Comparison of ENCODE assay signal across 9 cellular contexts in the genomic region with DNA sequence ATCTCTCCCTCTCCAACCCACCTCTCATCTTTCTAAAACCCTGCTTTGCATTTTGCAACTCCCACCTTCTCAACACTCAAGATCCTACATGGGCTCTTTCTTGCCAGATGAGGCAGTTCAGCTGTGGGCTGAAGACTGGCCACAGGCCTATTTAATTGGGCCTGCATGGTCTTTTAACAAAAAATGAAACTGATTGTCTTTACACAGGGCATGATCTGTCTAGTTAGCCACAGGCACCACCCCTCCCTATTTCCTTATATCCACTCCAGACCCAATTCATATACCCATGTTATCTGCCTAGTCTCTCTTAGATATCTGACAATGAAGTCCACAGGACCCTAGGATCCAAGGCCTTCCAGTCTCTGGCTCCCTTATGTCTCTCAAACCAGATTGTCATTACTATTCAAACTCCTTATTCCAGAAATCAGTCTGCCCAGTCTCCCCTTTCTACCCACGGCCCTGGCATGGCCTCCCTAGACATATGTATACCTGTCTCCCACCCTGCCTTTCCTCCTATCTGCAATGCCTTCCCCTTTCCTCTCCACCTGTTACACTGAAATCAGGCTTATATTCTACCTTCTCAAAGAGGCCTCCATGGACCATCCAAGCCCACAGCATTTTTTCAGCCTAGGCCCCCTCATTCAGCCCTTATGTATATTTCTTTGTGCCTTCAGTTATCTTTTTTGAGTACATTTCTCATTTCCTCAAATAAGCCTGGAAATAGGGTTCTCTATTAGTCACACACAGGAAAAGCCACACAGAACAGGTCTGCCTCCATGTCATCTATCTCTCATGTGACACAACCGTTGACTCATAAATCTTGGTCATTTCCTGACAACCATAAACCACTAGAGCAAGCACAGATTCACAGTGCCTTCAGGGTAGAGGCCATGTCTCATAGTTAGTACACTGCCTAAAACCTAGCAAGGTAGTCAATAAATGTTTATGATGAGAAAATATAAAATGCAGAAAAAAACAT. TPM values are rescaled to one million over a fixed set of nuclear protein-coding genes. Genes with fewer than 3 reads are reported as not detected.
DNase-seq lines count a peak whose midpoint lies in the region; ATAC-seq, FAIRE-seq and TF ChIP-seq lines count a peak whose summit lies in the region.
"Had no signal": no experiment of that assay in that cellular context is flagged by ENCODE, and none has a peak within 500 bp of the region (broad histone marks: within the 10 kb centered on the region; RNA-seq: fewer than 3 reads in every experiment).

No MANE protein-coding gene starts in this region.

- H3K27ac ChIP-seq in A549 (no peak overlapping the region), OCI-LY7 (ENCODE audit: low read depth, low read length, poor library complexity, severe bottlenecking) (no peak overlapping the region), mammary epithelial cell (ENCODE audit: insufficient read depth, low read depth, low read length) (peak overlapping the region; percentile 89)

- H3K9ac ChIP-seq in mammary epithelial cell (ENCODE audit: insufficient read depth, low read length): peak overlapping the region; percentile 31

- H3K4me2 ChIP-seq in A549: no peak overlapping the region
- 0 out of 2 replicates have a peak overlapping the region, but pooled peaks have one; percentile 8 for H3K4me2 ChIP-seq in OCI-LY7 (ENCODE audit: low read length)
- H3K4me2 ChIP-seq in mammary epithelial cell (ENCODE audit: insufficient read depth, low read depth, low read length): peak overlapping the region; percentile 31

- intact Hi-C loops in OCI-LY7 (cut with micrococcal nuclease; ENCODE audit: unreplicated experiment) (no loop called here), mammary epithelial cell (cut with micrococcal nuclease) (loop anchor here (1.0 to 2.0 kb wide), 3 partner anchors 12 to 33 kb away; no protein-coding TSS in a partner anchor)

- no peaks in the 10 kb centered on the region for H3K79me2 ChIP-seq in OCI-LY7 (ENCODE audit: insufficient read depth, low read depth, low read length)
- H3K79me2 ChIP-seq in mammary epithelial cell (ENCODE audit: insufficient read depth, low read length): peaks cover 16% of the 10 kb centered on the region

- in situ Hi-C loops in mammary epithelial cell (cut with MboI; ENCODE audit: low sequenced_read_pairs in 2 of 2): no loop called here

- DNase-seq in A549 (ENCODE audit: low read depth in 1 of 2, low spot score in 1 of 2) (peak; percentile 10 to 20), OCI-LY7 (ENCODE audit: low spot score) (peak; percentile 33), mammary epithelial cell (peak; percentile 97), osteocyte (ENCODE audit: extremely low spot score, unreplicated experiment) (no peak), cerebellum (ENCODE audit: low spot score) (no peak)
- DNase-seq in activated CD8-positive, alpha-beta memory T cell treated with anti-CD3 and anti-CD28 coated beads for 24 hours: no peak

- H3K4me1 ChIP-seq in A549 (peaks cover 4% of the 10 kb centered on the region; the same call in 1 of the 3 replicates), OCI-LY7 (ENCODE audit: insufficient read depth, low read length, poor library complexity, severe bottlenecking) (peaks cover 10% of the 10 kb centered on the region), mammary epithelial cell (ENCODE audit: insufficient read depth, low read length) (peaks cover 44% of the 10 kb centered on the region)

- H3K4me1 Mint-ChIP-seq in osteocyte (ENCODE audit: unreplicated experiment): peaks cover 11% of the 10 kb centered on the region

- WGBS in A549 (ENCODE audit: missing lambda C conversion rate): 30% methylated on average over 2 of the region's 2 CpGs
- 50% methylated on average over 2 of the region's 2 CpGs for WGBS in mammary epithelial cell (ENCODE audit: low coverage, missing lambda C conversion rate)

- H3K27me3 Mint-ChIP-seq in osteocyte (ENCODE audit: unreplicated experiment): peaks cover 3% of the 10 kb centered on the region

- no peak overlapping the region for H3K4me3 ChIP-seq in A549
- H3K4me3 ChIP-seq in OCI-LY7 (ENCODE audit: low read depth, low read length, poor library complexity, severe bottlenecking): no peak overlapping the region
- H3K4me3 ChIP-seq in mammary epithelial cell (replicated peaks in 1 of 3; ENCODE audit: insufficient read depth in 1 of 3, low read depth in 2 of 3, low read length in 3 of 3): no peak overlapping the region

- no peaks in the 10 kb centered on the region for H3K9me2 ChIP-seq in OCI-LY7 (ENCODE audit: insufficient read depth, low read length)

- no peak for FAIRE-seq in A549 (lab: Jason Lieb, UNC)
- FAIRE-seq: islet of Langerhans had no signal

- CTCF ChIA-PET in A549 (lab: Yijun Ruan, JAX) (no interaction called here), OCI-LY7 (lab: Charles Lee; ENCODE audit: unreplicated experiment) (no interaction called here), mammary epithelial cell (lab: Charles Lee; ENCODE audit: low non-redundant PET) (no interaction called here)

- BruUV-seq in OCI-LY7 (replicated peaks; lab: Mats Ljungman, UMichigan) (no TSS peak), mammary epithelial cell (replicated peaks; lab: Mats Ljungman, UMichigan) (no TSS peak)

- H4K20me1 ChIP-seq in OCI-LY7 (ENCODE audit: insufficient read depth, low read length) (no peaks in the 10 kb centered on the region), mammary epithelial cell (ENCODE audit: insufficient read depth, low read length) (no peaks in the 10 kb centered on the region)

- H2AFZ ChIP-seq in OCI-LY7 (ENCODE audit: low read length): peak overlapping the region; percentile 69
- no peak overlapping the region for H2AFZ ChIP-seq in mammary epithelial cell (ENCODE audit: low read depth, low read length)

- TF ChIP-seq EP300 in A549 (IDR thresholded peaks at IDR 0.05): no peak

- peak overlapping the region; percentile 46 for H3K27ac Mint-ChIP-seq in osteocyte (ENCODE audit: unreplicated experiment)

- TF ChIP-seq CTCF in A549 (IDR thresholded peaks at IDR 0.05) (no peak), OCI-LY7 (conservative IDR thresholded peaks at IDR 0.05; ENCODE audit: low read length) (no peak), mammary epithelial cell (conservative IDR thresholded peaks at IDR 0.05 in 1 of 2, IDR thresholded peaks at IDR 0.05 in 1 of 2; ENCODE audit: extremely low read depth in 1 of 2, insufficient read depth in 1 of 2, low read depth in 1 of 2, low read length in 2 of 2) (no peak), osteocyte (IDR thresholded peaks at IDR 0.05) (no peak)

- TF ChIP-seq POLR2A in A549 (IDR thresholded peaks at IDR 0.05; ENCODE audit: low read length): no peak

- no peaks in the 10 kb centered on the region for H3K27me3 ChIP-seq in mammary epithelial cell (ENCODE audit: insufficient read depth, low read length)

- no peaks in the 10 kb centered on the region for H3K9me3 Mint-ChIP-seq in osteocyte (ENCODE audit: unreplicated experiment)

- no peaks in the 10 kb centered on the region for H3K36me3 ChIP-seq in OCI-LY7 (ENCODE audit: insufficient read depth, low read length)
- H3K36me3 ChIP-seq in mammary epithelial cell (ENCODE audit: insufficient read depth, low read length): peaks cover 5% of the 10 kb centered on the region

- H3K4me3 Mint-ChIP-seq in osteocyte (ENCODE audit: unreplicated experiment): no peak overlapping the region

- peak in 1 of 2 experiments; percentile 75; a peak in 3 of 6 replicates for ATAC-seq in A549
- peak; percentile 97 for ATAC-seq in GM18517 (IDR thresholded peaks at IDR 0.05; ENCODE audit: unreplicated experiment)
- peak; percentile 67 for ATAC-seq in HG02943 (IDR thresholded peaks at IDR 0.05; ENCODE audit: low read depth, unreplicated experiment)

- H3K9me3 ChIP-seq in A549: no peaks in the 10 kb centered on the region
- H3K9me3 ChIP-seq in OCI-LY7 (ENCODE audit: low read length): no peaks in the 10 kb centered on the region
- H3K9me3 ChIP-seq in mammary epithelial cell (replicated peaks; ENCODE audit: insufficient read depth, low read length): peaks cover 8% of the 10 kb centered on the region

- no peaks in the 10 kb centered on the region for H3K36me3 Mint-ChIP-seq in osteocyte (ENCODE audit: unreplicated experiment)

- POLR2A ChIA-PET in A549 (lab: Yijun Ruan, JAX) (no interaction called here), OCI-LY7 (lab: Charles Lee) (interaction anchor here (0.7 to 1.3 kb wide), 2 partner anchors 10 to 185 kb away, joined by 3 to 10 read pairs; no protein-coding TSS in a partner anchor)

- TF ChIP-seq RAD21 in A549 (conservative IDR thresholded peaks at IDR 0.05 in 1 of 2, IDR thresholded peaks at IDR 0.05 in 1 of 2): no peak

- dilution Hi-C loops in mammary epithelial cell (cut with HindIII; ENCODE audit: low sequenced_read_pairs): loop anchor here (5.0 kb wide), 1 partner anchor 38 kb away; a partner anchor contains a TSS

TF ChIP-seq in A549, 52 proteins besides CTCF, POLR2A, EP300 and RAD21:
- TF ChIP-seq, protein P1, sequence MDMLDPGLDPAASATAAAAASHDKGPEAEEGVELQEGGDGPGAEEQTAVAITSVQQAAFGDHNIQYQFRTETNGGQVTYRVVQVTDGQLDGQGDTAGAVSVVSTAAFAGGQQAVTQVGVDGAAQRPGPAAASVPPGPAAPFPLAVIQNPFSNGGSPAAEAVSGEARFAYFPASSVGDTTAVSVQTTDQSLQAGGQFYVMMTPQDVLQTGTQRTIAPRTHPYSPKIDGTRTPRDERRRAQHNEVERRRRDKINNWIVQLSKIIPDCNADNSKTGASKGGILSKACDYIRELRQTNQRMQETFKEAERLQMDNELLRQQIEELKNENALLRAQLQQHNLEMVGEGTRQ (IDR thresholded peaks at IDR 0.05): no peak
- no peak for TF ChIP-seq NR3C1 (IDR thresholded peaks at IDR 0.05)
- TF ChIP-seq RCOR1 (IDR thresholded peaks at IDR 0.05; ENCODE audit: low read depth, low read length): no peak
- TF ChIP-seq HOXB13 (CRISPR knock-in tag; IDR thresholded peaks at IDR 0.05; ENCODE audit: low read depth): no peak
- TF ChIP-seq MAZ (IDR thresholded peaks at IDR 0.05; ENCODE audit: borderline replicate concordance, low read depth, low read length): no peak
- no peak for TF ChIP-seq FOXS1 (CRISPR knock-in tag; IDR thresholded peaks at IDR 0.05)

RNA-seq across cellular contexts. Expression of a gene that starts 39.0 kb away (rescaled TPM):
- polyA plus RNA-seq in A549 (2011; rRNA removed): 0.01 and 0.05 TPM in 2 replicates
- polyA plus RNA-seq in A549 (2012; cell fraction: cytosol; rRNA removed): 0.04 and 0.05 TPM in 2 replicates
- polyA plus RNA-seq in A549 (2012; cell fraction: nucleus; rRNA removed): 0.04 TPM in 1 of 2 replicates, not detected in the other
- polyA plus RNA-seq in A549 (2017; fragmentation: RNase III; extraction: RNeasy Plus Mini Kit Qiagen cat#74134 plus additional on column Dnase treatment): 0.08 to 0.12 TPM (median 0.11 TPM) in 3 replicates
- 0.12 and 0.63 TPM in 2 replicates for polyA minus RNA-seq in A549 (2011; rRNA and poly(A)+ RNA removed)
- not detected in 2 replicates for total RNA-seq in OCI-LY7 (2014; rRNA removed; shearing (Covaris generic))
- total RNA-seq in OCI-LY7 (2022): not detected in 2 replicates
- total RNA-seq in mammary epithelial cell: 10 to 100 TPM; 14.3 to 17.2 TPM
- polyA plus RNA-seq in mammary epithelial cell: 32.7 TPM
- 66.6 TPM for polyA minus RNA-seq in mammary epithelial cell
- total RNA-seq in osteocyte: not detected in 2 replicates
- 0.27 TPM for total RNA-seq in cerebellum

Comparison
In these comparisons a context has a peak if more than half of its experiments do, and no peak if none do; other contexts are left out.
1. DNase-seq: peak in A549 (2 of 2), OCI-LY7 (single experiment) and mammary epithelial cell (single experiment); none in osteocyte (single experiment), activated CD8-positive, alpha-beta memory T cell treated with anti-CD3 and anti-CD28 coated beads for 24 hours (single experiment) and cerebellum (single experiment).
2. RNA of a gene that starts 39.0 kb away (total RNA-seq): 14.3 to 17.2 TPM in mammary epithelial cell; 0.27 TPM in cerebellum (single experiment), not detected in OCI-LY7 and not detected in osteocyte; every median in the first group is over 10 times any median in the second.